ENCODE assay signal across 1 cellular context in the genomic region with DNA sequence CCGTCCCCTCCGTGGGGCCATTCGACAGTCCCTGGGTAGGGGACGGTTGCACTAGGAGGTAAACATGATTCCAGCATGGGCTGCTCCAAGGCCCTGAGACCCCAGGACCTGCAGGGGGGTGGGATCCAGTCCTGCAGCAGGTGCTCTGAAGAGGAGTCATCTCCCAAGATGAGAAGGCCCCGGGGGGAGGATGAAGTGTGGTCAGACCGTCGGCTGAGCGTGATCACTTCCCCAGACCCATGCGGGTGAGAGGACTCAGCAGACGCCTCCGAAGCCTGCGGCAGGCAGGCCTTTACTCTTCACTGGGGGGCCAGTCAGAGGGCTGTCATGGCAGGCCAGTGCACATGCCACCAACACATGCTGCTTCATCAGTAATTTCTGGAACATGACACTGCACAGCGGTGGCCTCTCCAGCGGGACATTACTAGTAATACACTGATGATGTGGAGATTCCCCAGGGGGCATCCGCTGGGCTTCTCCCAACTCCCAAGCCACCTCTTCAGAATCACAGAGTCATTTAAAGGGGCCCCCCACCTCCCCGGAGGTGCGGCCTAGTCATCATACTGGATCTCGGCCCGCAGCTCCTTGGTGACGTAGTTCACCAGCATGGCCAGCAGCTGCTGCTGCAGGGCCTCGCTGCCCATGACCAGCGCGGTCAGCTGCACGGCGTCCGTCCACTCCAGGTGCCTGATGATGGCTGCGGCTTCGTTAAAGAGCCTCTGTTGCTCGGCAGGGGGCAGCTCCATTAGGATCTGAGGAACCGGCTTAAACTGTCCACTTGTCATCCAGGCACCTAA.
TF ChIP-seq lines count a peak whose summit lies in the region.

No MANE protein-coding gene starts in this region.

TF ChIP-seq in SK-N-SH treated with all-trans-retinoic acid at 6 μM for 48 hours, 23 proteins besides CTCF, POLR2A, EP300 and RAD21 (continued from another document):
- TF ChIP-seq ARNTL (CRISPR knock-in tag; IDR thresholded peaks at IDR 0.05; ENCODE audit: borderline replicate concordance, low read depth) (no peak), PPARA (CRISPR knock-in tag; IDR thresholded peaks at IDR 0.05; ENCODE audit: borderline replicate concordance) (no peak), ZFP3 (CRISPR knock-in tag; IDR thresholded peaks at IDR 0.05) (no peak), ISL1 (CRISPR knock-in tag; IDR thresholded peaks at IDR 0.05) (no peak), TOX (CRISPR knock-in tag; IDR thresholded peaks at IDR 0.05; ENCODE audit: borderline replicate concordance) (no peak), ZNF8 (CRISPR knock-in tag; IDR thresholded peaks at IDR 0.05) (no peak), TCF4 (CRISPR knock-in tag; IDR thresholded peaks at IDR 0.05; ENCODE audit: borderline replicate concordance) (no peak), CSDC2 (CRISPR knock-in tag; IDR thresholded peaks at IDR 0.05) (no peak), ZNF70 (CRISPR knock-in tag; IDR thresholded peaks at IDR 0.05) (no peak), GLIS3 (CRISPR knock-in tag; IDR thresholded peaks at IDR 0.05) (no peak), OSR1 (CRISPR knock-in tag; IDR thresholded peaks at IDR 0.05) (no peak)
- TF ChIP-seq, protein P1, sequence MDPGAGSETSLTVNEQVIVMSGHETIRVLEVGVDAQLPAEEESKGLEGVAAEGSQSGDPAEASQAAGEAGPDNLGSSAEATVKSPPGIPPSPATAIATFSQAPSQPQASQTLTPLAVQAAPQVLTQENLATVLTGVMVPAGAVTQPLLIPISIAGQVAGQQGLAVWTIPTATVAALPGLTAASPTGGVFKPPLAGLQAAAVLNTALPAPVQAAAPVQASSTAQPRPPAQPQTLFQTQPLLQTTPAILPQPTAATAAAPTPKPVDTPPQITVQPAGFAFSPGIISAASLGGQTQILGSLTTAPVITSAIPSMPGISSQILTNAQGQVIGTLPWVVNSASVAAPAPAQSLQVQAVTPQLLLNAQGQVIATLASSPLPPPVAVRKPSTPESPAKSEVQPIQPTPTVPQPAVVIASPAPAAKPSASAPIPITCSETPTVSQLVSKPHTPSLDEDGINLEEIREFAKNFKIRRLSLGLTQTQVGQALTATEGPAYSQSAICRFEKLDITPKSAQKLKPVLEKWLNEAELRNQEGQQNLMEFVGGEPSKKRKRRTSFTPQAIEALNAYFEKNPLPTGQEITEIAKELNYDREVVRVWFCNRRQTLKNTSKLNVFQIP (CRISPR knock-in tag; IDR thresholded peaks at IDR 0.05; ENCODE audit: borderline replicate concordance, low read depth) = no peak
- TF ChIP-seq, protein P2, sequence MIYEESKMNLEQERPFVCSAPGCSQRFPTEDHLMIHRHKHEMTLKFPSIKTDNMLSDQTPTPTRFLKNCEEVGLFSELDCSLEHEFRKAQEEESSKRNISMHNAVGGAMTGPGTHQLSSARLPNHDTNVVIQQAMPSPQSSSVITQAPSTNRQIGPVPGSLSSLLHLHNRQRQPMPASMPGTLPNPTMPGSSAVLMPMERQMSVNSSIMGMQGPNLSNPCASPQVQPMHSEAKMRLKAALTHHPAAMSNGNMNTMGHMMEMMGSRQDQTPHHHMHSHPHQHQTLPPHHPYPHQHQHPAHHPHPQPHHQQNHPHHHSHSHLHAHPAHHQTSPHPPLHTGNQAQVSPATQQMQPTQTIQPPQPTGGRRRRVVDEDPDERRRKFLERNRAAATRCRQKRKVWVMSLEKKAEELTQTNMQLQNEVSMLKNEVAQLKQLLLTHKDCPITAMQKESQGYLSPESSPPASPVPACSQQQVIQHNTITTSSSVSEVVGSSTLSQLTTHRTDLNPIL (CRISPR knock-in tag; IDR thresholded peaks at IDR 0.05; ENCODE audit: low read depth) = no peak
- TF ChIP-seq, protein P3, sequence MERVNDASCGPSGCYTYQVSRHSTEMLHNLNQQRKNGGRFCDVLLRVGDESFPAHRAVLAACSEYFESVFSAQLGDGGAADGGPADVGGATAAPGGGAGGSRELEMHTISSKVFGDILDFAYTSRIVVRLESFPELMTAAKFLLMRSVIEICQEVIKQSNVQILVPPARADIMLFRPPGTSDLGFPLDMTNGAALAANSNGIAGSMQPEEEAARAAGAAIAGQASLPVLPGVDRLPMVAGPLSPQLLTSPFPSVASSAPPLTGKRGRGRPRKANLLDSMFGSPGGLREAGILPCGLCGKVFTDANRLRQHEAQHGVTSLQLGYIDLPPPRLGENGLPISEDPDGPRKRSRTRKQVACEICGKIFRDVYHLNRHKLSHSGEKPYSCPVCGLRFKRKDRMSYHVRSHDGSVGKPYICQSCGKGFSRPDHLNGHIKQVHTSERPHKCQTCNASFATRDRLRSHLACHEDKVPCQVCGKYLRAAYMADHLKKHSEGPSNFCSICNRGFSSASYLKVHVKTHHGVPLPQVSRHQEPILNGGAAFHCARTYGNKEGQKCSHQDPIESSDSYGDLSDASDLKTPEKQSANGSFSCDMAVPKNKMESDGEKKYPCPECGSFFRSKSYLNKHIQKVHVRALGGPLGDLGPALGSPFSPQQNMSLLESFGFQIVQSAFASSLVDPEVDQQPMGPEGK (CRISPR knock-in tag; IDR thresholded peaks at IDR 0.05; ENCODE audit: borderline replicate concordance) = no peak
